ENCODE assay signal across 1 cellular context in the genomic region with DNA sequence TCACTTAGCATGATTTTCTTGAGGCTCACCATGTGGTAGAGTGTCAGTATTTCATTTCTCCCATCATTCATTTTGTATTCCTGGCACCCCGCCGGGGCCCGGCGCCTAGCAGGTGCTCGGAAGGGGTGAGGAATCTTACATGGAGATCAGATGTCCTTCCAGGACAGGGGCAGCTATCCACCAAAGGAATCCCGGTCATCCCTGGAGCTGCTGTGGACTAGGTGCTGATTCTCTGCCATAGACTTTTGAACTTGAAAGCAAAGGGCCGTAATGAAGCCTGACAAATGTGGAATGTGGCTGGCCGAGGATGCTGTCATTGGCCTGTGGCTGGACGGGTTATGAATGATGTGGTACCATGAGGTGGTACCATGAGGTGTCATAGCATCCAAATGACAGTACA.
TF ChIP-seq lines count a peak whose summit lies in the region.

No MANE protein-coding gene starts in this region.

TF ChIP-seq in HepG2, 621 proteins besides CTCF, POLR2A, EP300 and RAD21:
- TF ChIP-seq ZSCAN20 (CRISPR knock-in tag; IDR thresholded peaks at IDR 0.05; ENCODE audit: borderline replicate concordance) (no peak), KMT2A (CRISPR knock-in tag; IDR thresholded peaks at IDR 0.05) (no peak), NR3C1 (CRISPR knock-in tag; IDR thresholded peaks at IDR 0.05) (no peak), AHR (CRISPR knock-in tag; IDR thresholded peaks at IDR 0.05) (no peak), ZNF709 (CRISPR knock-in tag; IDR thresholded peaks at IDR 0.05) (no peak), ZFP36 (IDR thresholded peaks at IDR 0.05; ENCODE audit: borderline replicate concordance, low read depth, low read length, partially characterized antibody) (no peak), GATAD1 (CRISPR knock-in tag; IDR thresholded peaks at IDR 0.05) (no peak), ZNF556 (CRISPR knock-in tag; IDR thresholded peaks at IDR 0.05; ENCODE audit: borderline replicate concordance) (no peak), FOSL1 (CRISPR knock-in tag; IDR thresholded peaks at IDR 0.05; ENCODE audit: borderline replicate concordance) (no peak), TBP (CRISPR knock-in tag; IDR thresholded peaks at IDR 0.05) (no peak), IKZF1 (IDR thresholded peaks at IDR 0.05) (no peak), ZNF777 (CRISPR knock-in tag; IDR thresholded peaks at IDR 0.05) (no peak), ZNF510 (CRISPR knock-in tag; IDR thresholded peaks at IDR 0.05; ENCODE audit: low read depth) (no peak), SOX13 (IDR thresholded peaks at IDR 0.05) (no peak), SOX13 (CRISPR knock-in tag; conservative IDR thresholded peaks at IDR 0.05 in 1 of 2, IDR thresholded peaks at IDR 0.05 in 1 of 2) (no peak)
- TF ChIP-seq, protein P1, sequence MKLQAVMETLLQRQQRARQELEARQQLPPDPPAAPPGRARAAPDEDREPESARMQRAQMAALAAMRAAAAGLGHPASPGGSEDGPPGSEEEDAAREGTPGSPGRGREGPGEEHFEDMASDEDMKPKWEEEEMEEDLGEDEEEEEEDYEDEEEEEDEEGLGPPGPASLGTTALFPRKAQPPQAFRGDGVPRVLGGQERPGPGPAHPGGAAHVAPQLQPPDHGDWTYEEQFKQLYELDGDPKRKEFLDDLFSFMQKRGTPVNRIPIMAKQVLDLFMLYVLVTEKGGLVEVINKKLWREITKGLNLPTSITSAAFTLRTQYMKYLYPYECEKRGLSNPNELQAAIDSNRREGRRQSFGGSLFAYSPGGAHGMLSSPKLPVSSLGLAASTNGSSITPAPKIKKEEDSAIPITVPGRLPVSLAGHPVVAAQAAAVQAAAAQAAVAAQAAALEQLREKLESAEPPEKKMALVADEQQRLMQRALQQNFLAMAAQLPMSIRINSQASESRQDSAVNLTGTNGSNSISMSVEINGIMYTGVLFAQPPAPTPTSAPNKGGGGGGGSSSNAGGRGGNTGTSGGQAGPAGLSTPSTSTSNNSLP (IDR thresholded peaks at IDR 0.05; ENCODE audit: low read depth, low read length), result no peak
- TF ChIP-seq, protein P2, sequence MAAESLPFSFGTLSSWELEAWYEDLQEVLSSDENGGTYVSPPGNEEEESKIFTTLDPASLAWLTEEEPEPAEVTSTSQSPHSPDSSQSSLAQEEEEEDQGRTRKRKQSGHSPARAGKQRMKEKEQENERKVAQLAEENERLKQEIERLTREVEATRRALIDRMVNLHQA (CRISPR knock-in tag; IDR thresholded peaks at IDR 0.05), result no peak
- TF ChIP-seq, protein P3, sequence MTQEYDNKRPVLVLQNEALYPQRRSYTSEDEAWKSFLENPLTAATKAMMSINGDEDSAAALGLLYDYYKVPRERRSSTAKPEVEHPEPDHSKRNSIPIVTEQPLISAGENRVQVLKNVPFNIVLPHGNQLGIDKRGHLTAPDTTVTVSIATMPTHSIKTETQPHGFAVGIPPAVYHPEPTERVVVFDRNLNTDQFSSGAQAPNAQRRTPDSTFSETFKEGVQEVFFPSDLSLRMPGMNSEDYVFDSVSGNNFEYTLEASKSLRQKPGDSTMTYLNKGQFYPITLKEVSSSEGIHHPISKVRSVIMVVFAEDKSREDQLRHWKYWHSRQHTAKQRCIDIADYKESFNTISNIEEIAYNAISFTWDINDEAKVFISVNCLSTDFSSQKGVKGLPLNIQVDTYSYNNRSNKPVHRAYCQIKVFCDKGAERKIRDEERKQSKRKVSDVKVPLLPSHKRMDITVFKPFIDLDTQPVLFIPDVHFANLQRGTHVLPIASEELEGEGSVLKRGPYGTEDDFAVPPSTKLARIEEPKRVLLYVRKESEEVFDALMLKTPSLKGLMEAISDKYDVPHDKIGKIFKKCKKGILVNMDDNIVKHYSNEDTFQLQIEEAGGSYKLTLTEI (CRISPR knock-in tag; conservative IDR thresholded peaks at IDR 0.05), result no peak
- TF ChIP-seq, protein P4, sequence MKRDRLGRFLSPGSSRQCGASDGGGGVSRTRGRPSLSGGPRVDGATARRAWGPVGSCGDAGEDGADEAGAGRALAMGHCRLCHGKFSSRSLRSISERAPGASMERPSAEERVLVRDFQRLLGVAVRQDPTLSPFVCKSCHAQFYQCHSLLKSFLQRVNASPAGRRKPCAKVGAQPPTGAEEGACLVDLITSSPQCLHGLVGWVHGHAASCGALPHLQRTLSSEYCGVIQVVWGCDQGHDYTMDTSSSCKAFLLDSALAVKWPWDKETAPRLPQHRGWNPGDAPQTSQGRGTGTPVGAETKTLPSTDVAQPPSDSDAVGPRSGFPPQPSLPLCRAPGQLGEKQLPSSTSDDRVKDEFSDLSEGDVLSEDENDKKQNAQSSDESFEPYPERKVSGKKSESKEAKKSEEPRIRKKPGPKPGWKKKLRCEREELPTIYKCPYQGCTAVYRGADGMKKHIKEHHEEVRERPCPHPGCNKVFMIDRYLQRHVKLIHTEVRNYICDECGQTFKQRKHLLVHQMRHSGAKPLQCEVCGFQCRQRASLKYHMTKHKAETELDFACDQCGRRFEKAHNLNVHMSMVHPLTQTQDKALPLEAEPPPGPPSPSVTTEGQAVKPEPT (CRISPR knock-in tag; IDR thresholded peaks at IDR 0.05; ENCODE audit: low read depth), result no peak
- TF ChIP-seq, protein P5, sequence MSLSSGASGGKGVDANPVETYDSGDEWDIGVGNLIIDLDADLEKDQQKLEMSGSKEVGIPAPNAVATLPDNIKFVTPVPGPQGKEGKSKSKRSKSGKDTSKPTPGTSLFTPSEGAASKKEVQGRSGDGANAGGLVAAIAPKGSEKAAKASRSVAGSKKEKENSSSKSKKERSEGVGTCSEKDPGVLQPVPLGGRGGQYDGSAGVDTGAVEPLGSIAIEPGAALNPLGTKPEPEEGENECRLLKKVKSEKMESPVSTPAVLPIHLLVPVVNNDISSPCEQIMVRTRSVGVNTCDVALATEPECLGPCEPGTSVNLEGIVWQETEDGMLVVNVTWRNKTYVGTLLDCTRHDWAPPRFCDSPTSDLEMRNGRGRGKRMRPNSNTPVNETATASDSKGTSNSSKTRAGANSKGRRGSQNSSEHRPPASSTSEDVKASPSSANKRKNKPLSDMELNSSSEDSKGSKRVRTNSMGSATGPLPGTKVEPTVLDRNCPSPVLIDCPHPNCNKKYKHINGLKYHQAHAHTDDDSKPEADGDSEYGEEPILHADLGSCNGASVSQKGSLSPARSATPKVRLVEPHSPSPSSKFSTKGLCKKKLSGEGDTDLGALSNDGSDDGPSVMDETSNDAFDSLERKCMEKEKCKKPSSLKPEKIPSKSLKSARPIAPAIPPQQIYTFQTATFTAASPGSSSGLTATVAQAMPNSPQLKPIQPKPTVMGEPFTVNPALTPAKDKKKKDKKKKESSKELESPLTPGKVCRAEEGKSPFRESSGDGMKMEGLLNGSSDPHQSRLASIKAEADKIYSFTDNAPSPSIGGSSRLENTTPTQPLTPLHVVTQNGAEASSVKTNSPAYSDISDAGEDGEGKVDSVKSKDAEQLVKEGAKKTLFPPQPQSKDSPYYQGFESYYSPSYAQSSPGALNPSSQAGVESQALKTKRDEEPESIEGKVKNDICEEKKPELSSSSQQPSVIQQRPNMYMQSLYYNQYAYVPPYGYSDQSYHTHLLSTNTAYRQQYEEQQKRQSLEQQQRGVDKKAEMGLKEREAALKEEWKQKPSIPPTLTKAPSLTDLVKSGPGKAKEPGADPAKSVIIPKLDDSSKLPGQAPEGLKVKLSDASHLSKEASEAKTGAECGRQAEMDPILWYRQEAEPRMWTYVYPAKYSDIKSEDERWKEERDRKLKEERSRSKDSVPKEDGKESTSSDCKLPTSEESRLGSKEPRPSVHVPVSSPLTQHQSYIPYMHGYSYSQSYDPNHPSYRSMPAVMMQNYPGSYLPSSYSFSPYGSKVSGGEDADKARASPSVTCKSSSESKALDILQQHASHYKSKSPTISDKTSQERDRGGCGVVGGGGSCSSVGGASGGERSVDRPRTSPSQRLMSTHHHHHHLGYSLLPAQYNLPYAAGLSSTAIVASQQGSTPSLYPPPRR (CRISPR knock-in tag; IDR thresholded peaks at IDR 0.05; ENCODE audit: borderline replicate concordance), result no peak
